Comparison of ENCODE assay signal across 17 cellular contexts in the genomic region with DNA sequence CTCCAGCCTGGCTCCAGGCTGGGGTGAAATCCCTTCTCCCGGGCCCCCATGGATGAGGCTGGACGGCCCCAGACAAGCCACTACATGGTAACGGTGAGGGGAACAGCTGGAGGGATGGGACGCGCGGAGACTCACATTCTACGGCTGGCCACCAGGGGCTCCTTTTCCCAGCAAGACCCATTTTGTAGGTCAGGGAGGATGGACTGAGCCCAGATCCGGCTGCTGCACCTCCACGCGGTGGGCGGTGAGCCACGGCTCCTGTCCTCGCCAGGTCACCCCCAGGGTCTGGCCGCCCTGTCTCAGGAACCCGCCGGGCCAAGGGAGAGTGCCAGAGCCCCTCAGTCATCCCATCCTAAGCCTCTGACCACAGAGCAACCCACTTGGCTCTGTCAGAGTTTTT.
DNase-seq lines count a peak whose midpoint lies in the region; ATAC-seq and TF ChIP-seq lines count a peak whose summit lies in the region.
"Had no signal": no experiment of that assay in that cellular context is flagged by ENCODE, and none has a peak within 500 bp of the region (broad histone marks: within the 10 kb centered on the region; RNA-seq: fewer than 3 reads in every experiment).

No MANE protein-coding gene starts in this region.

- CTCF ChIA-PET in WTC11 (lab: Charles Lee): no interaction called here

- H3K36me3 Mint-ChIP-seq in WTC11: peaks cover 17% of the 10 kb centered on the region
- no peaks in the 10 kb centered on the region for H3K36me3 Mint-ChIP-seq in effector memory CD8-positive, alpha-beta T cell (ENCODE audit: insufficient read depth)

- H3K27ac Mint-ChIP-seq in WTC11: no peak overlapping the region
- no peak overlapping the region for H3K27ac Mint-ChIP-seq in effector memory CD8-positive, alpha-beta T cell

- H3K27me3 Mint-ChIP-seq in WTC11 (ENCODE audit: low read depth): peaks cover 7% of the 10 kb centered on the region
- H3K27me3 Mint-ChIP-seq in effector memory CD8-positive, alpha-beta T cell: peaks cover 14 to 37% of the 10 kb centered on the region in 2 donors

- H3K27me3 ChIP-seq in heart right ventricle (peaks cover 0 to 18% (median 13%) of the 10 kb centered on the region in 7 donors), prostate gland (replicated peaks; ENCODE audit: insufficient read depth) (peaks cover 18% of the 10 kb centered on the region)

- H3K9me3 Mint-ChIP-seq in WTC11: peaks cover 15% of the 10 kb centered on the region
- peaks cover 3 to 5% of the 10 kb centered on the region in 2 donors for H3K9me3 Mint-ChIP-seq in effector memory CD8-positive, alpha-beta T cell

- peaks cover 0 to 8% (median 2%) of the 10 kb centered on the region in 11 donors for H3K9me3 ChIP-seq in heart right ventricle
- H3K9me3 ChIP-seq in mucosa of descending colon: no peaks in the 10 kb centered on the region
- no peaks in the 10 kb centered on the region for H3K9me3 ChIP-seq in prostate gland
- H3K9me3 ChIP-seq: A549 had no signal

- TF ChIP-seq POLR2A in prostate gland (IDR thresholded peaks at IDR 0.05): no peak

- POLR2A ChIA-PET in WTC11 (lab: Charles Lee): no interaction called here

- H3K4me1 ChIP-seq in heart right ventricle (peaks cover 0 to under 1% (median 0%) of the 10 kb centered on the region in 9 donors), mucosa of descending colon (ENCODE audit: low read depth) (no peaks in the 10 kb centered on the region), prostate gland (replicated peaks) (no peaks in the 10 kb centered on the region)
- H3K4me1 ChIP-seq: A549 had no signal

- no peaks in the 10 kb centered on the region for H3K4me1 Mint-ChIP-seq in WTC11
- H3K4me1 Mint-ChIP-seq in effector memory CD8-positive, alpha-beta T cell (ENCODE audit: low read depth in 2 of 2): no peaks in the 10 kb centered on the region

- H3K27ac ChIP-seq in heart right ventricle: no peak overlapping the region
- H3K27ac ChIP-seq in prostate gland: no peak overlapping the region
- H3K27ac ChIP-seq: A549 had no signal

- H3K4me3 Mint-ChIP-seq in WTC11: no peak overlapping the region
- no peak overlapping the region for H3K4me3 Mint-ChIP-seq in effector memory CD8-positive, alpha-beta T cell

- H3K4me3 ChIP-seq in heart right ventricle: no peak overlapping the region
- no peak overlapping the region for H3K4me3 ChIP-seq in mucosa of descending colon
- no peak overlapping the region for H3K4me3 ChIP-seq in prostate gland
- H3K4me3 ChIP-seq: A549 had no signal

- intact Hi-C loops in left ventricle myocardium superior (cut with micrococcal nuclease): no loop called here
- intact Hi-C loops in heart right ventricle (cut with DNase I): no loop called here
- intact Hi-C loops in mucosa of descending colon (cut with DNase I, micrococcal nuclease): no loop called here
- intact Hi-C loops in prostate gland (cut with DNase I): no loop called here

- no peak for TF ChIP-seq CTCF in heart right ventricle (IDR thresholded peaks at IDR 0.05)
- no peak for TF ChIP-seq CTCF in WTC11 (IDR thresholded peaks at IDR 0.05)
- TF ChIP-seq CTCF in mucosa of descending colon (IDR thresholded peaks at IDR 0.05): no peak
- TF ChIP-seq CTCF in prostate gland (IDR thresholded peaks at IDR 0.05): no peak

- 55 to 59% methylated on average over 16 of the region's 16 CpGs for WGBS in heart right ventricle, 2 donors
- 52% methylated on average over 16 of the region's 16 CpGs for WGBS in prostate gland

- DNase-seq in left ventricle myocardium superior (peak; percentile 9), heart right ventricle (no peak), WTC11 (ENCODE audit: low spot score) (peak; percentile 24), mucosa of descending colon (peak in 2 of 3 donors; percentile 6 to 25), NCI-H1694 (lab: John Stamatoyannopoulos, UW) (no peak), prostate gland (ENCODE audit: low spot score) (no peak), NCI-H446 (lab: John Stamatoyannopoulos, UW) (no peak)
- no peak for DNase-seq in effector memory CD8-positive, alpha-beta T cell
- DNase-seq: AML-193; COR-L47; H7; NCI-H1105 treated with DMSO at 0.1 percent for 48 hours; NCI-H187; NCI-H345; NCI-H526 treated with DMSO at 0.1 percent for 48 hours; NK-92 treated with Interleukin-12 subunit alpha and Interleukin-12 subunit beta, amount 100 ng/mL, for 24 hours had no signal

- H3K36me3 ChIP-seq in heart right ventricle: no peaks in the 10 kb centered on the region
- no peaks in the 10 kb centered on the region for H3K36me3 ChIP-seq in mucosa of descending colon (ENCODE audit: low read depth)
- no peaks in the 10 kb centered on the region for H3K36me3 ChIP-seq in prostate gland

- ATAC-seq in left ventricle myocardium superior (no peak), heart right ventricle (no peak), WTC11 (peak; percentile 57), mucosa of descending colon (no peak)
- ATAC-seq in effector memory CD8-positive, alpha-beta T cell (replicated peaks): no peak

TF ChIP-seq in WTC11, 78 proteins besides CTCF, POLR2A, EP300 and RAD21:
- TF ChIP-seq, protein P1, sequence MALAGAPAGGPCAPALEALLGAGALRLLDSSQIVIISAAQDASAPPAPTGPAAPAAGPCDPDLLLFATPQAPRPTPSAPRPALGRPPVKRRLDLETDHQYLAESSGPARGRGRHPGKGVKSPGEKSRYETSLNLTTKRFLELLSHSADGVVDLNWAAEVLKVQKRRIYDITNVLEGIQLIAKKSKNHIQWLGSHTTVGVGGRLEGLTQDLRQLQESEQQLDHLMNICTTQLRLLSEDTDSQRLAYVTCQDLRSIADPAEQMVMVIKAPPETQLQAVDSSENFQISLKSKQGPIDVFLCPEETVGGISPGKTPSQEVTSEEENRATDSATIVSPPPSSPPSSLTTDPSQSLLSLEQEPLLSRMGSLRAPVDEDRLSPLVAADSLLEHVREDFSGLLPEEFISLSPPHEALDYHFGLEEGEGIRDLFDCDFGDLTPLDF (CRISPR knock-in tag; IDR thresholded peaks at IDR 0.05): no peak
- TF ChIP-seq JUN (CRISPR knock-in tag; IDR thresholded peaks at IDR 0.05) (no peak), RORB (CRISPR knock-in tag; IDR thresholded peaks at IDR 0.05) (no peak), JAZF1 (CRISPR knock-in tag; IDR thresholded peaks at IDR 0.05) (no peak)

Comparison
In these comparisons a context has a peak if more than half of its experiments do, and no peak if none do; other contexts are left out.
1. DNase-seq: peak in left ventricle myocardium superior (single experiment), WTC11 (single experiment) and mucosa of descending colon (2 of 3); none in heart right ventricle (0 of 2), NCI-H1694 (single experiment), prostate gland (single experiment), effector memory CD8-positive, alpha-beta T cell (0 of 3) and NCI-H446 (0 of 2).